In genomic region chr5:24789631-24790354, GRCh38 we compare ENCODE assay signal across 17 cellular contexts.
A peak's percentile ranks its signal among the peaks of the same experiment; 100 is the strongest.
DNase-seq lines count a peak whose midpoint lies in the region; ATAC-seq, FAIRE-seq and TF ChIP-seq lines count a peak whose summit lies in the region.
"Had no signal": no experiment of that assay in that cellular context is flagged by ENCODE, and none has a peak within 500 bp of the region (broad histone marks: within the 10 kb centered on the region; RNA-seq: fewer than 3 reads in every experiment).

No MANE protein-coding gene starts in this region.

- in situ Hi-C loops in GM13976 (cut with MboI; ENCODE audit: low sequenced_read_pairs, unreplicated experiment): no loop called here

- FAIRE-seq in astrocyte (lab: Jason Lieb, UNC): no peak
- FAIRE-seq: A204.1, K562 had no signal

- H3K36me3 Mint-ChIP-seq in astrocyte (ENCODE audit: low read depth, unreplicated experiment): no peaks in the 10 kb centered on the region
- H3K36me3 Mint-ChIP-seq: CD14-positive monocyte had no signal

- H3K36me3 ChIP-seq in astrocyte (ENCODE audit: insufficient read depth, low read length): no peaks in the 10 kb centered on the region
- H3K36me3 ChIP-seq: Peyer's patch had no signal

- no peaks in the 10 kb centered on the region for H3K9me3 Mint-ChIP-seq in astrocyte (ENCODE audit: unreplicated experiment)

- H3K4me3 ChIP-seq in AG10803 (ENCODE audit: low read length): no peak overlapping the region
- H3K4me3 ChIP-seq in astrocyte (ENCODE audit: insufficient read depth, low read depth, low read length): no peak overlapping the region
- H3K4me3 ChIP-seq: K562, Peyer's patch had no signal

- no peak overlapping the region for H2AFZ ChIP-seq in astrocyte (ENCODE audit: low read depth, low read length)

- H3K4me1 ChIP-seq in astrocyte (ENCODE audit: insufficient read depth, low read length): peaks cover 15% of the 10 kb centered on the region
- H3K4me1 ChIP-seq: Peyer's patch had no signal

- H3K4me2 ChIP-seq in astrocyte (ENCODE audit: low read length): peak overlapping the region; percentile 67

- H3K27me3 ChIP-seq in astrocyte (ENCODE audit: insufficient read depth, low read length): no peaks in the 10 kb centered on the region
- H3K27me3 ChIP-seq: Peyer's patch had no signal

- ATAC-seq in GM19467 (IDR thresholded peaks at IDR 0.05; ENCODE audit: unreplicated experiment): no peak
- ATAC-seq: K562 had no signal

- H4K20me1 ChIP-seq in astrocyte (ENCODE audit: insufficient read depth, low read length): no peaks in the 10 kb centered on the region

- no peaks in the 10 kb centered on the region for H3K9me3 ChIP-seq in astrocyte (ENCODE audit: insufficient read depth, low read depth, low read length)

- H3K27ac Mint-ChIP-seq in astrocyte (ENCODE audit: unreplicated experiment): peak overlapping the region; percentile 87
- H3K27ac Mint-ChIP-seq: CD14-positive monocyte had no signal

- H3K4me3 Mint-ChIP-seq in astrocyte (ENCODE audit: unreplicated experiment): no peak overlapping the region
- H3K4me3 Mint-ChIP-seq: CD14-positive monocyte had no signal

- peak overlapping the region; percentile 52 for H3K9ac ChIP-seq in astrocyte (ENCODE audit: low read length)

- TF ChIP-seq CTCF in AG10803 (conservative IDR thresholded peaks at IDR 0.05; ENCODE audit: low read length) (no peak), astrocyte (IDR thresholded peaks at IDR 0.05; ENCODE audit: insufficient read depth, low read depth, low read length) (no peak), GM13976 (IDR thresholded peaks at IDR 0.05; ENCODE audit: borderline replicate concordance, control extremely low read depth, extremely low read depth, insufficient read depth, missing control alignments) (no peak)

- peaks cover 26% of the 10 kb centered on the region for H3K4me1 Mint-ChIP-seq in astrocyte (ENCODE audit: low read depth, unreplicated experiment)
- H3K4me1 Mint-ChIP-seq: CD14-positive monocyte had no signal

- DNase-seq in AG10803 (ENCODE audit: low read depth): peak; percentile 74
- DNase-seq in M059J (ENCODE audit: low read depth): peak; percentile 38
- DNase-seq in astrocyte (ENCODE audit: low read depth): peak; percentile 19
- peak; percentile 35 for DNase-seq in iris pigment epithelial cell (ENCODE audit: low read depth)
- DNase-seq in SIG-M5 (lab: John Stamatoyannopoulos, UW): no peak
- no peak for DNase-seq in GM13976 (ENCODE audit: low spot score)
- no peak for DNase-seq in AML-193 (lab: John Stamatoyannopoulos, UW)
- DNase-seq: DMS 273 treated with DMSO at 0.1 percent for 48 hours, NCI-H146, NCI-H2081, NCI-H510A treated with DMSO at 0.1 percent for 48 hours, Peyer's patch, Right ventricle myocardium superior had no signal

- H3K27ac ChIP-seq in astrocyte (ENCODE audit: low read depth, low read length): peak overlapping the region; percentile 85
- H3K27ac ChIP-seq: Peyer's patch had no signal

- no peaks in the 10 kb centered on the region for H3K27me3 Mint-ChIP-seq in astrocyte (ENCODE audit: low read depth, unreplicated experiment)

- H3K79me2 ChIP-seq in astrocyte (ENCODE audit: insufficient read depth, low read length): no peaks in the 10 kb centered on the region

Comparison
In these comparisons a context has a peak if more than half of its experiments do, and no peak if none do; other contexts are left out.
1. DNase-seq: peak in AG10803 (single experiment), M059J (single experiment), astrocyte (single experiment) and iris pigment epithelial cell (single experiment); none in SIG-M5 (single experiment), GM13976 (single experiment) and AML-193 (0 of 2).